In genomic region chr1:183143576-183144315, GRCh38 we compare ENCODE assay signal across 1 cellular context.
TF ChIP-seq lines count a peak whose summit lies in the region.

No MANE protein-coding gene starts in this region.

TF ChIP-seq in GM23338, 12 proteins besides CTCF, POLR2A, EP300 and RAD21 (continued from another document):
- TF ChIP-seq, protein P1, sequence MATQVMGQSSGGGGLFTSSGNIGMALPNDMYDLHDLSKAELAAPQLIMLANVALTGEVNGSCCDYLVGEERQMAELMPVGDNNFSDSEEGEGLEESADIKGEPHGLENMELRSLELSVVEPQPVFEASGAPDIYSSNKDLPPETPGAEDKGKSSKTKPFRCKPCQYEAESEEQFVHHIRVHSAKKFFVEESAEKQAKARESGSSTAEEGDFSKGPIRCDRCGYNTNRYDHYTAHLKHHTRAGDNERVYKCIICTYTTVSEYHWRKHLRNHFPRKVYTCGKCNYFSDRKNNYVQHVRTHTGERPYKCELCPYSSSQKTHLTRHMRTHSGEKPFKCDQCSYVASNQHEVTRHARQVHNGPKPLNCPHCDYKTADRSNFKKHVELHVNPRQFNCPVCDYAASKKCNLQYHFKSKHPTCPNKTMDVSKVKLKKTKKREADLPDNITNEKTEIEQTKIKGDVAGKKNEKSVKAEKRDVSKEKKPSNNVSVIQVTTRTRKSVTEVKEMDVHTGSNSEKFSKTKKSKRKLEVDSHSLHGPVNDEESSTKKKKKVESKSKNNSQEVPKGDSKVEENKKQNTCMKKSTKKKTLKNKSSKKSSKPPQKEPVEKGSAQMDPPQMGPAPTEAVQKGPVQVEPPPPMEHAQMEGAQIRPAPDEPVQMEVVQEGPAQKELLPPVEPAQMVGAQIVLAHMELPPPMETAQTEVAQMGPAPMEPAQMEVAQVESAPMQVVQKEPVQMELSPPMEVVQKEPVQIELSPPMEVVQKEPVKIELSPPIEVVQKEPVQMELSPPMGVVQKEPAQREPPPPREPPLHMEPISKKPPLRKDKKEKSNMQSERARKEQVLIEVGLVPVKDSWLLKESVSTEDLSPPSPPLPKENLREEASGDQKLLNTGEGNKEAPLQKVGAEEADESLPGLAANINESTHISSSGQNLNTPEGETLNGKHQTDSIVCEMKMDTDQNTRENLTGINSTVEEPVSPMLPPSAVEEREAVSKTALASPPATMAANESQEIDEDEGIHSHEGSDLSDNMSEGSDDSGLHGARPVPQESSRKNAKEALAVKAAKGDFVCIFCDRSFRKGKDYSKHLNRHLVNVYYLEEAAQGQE (IDR thresholded peaks at IDR 0.05; ENCODE audit: unreplicated experiment): no peak
- TF ChIP-seq ZNF462 (CRISPR knock-in tag; IDR thresholded peaks at IDR 0.05): no peak
- no peak for TF ChIP-seq ZNF331 (CRISPR knock-in tag; IDR thresholded peaks at IDR 0.05; ENCODE audit: low read depth)
- TF ChIP-seq JUNB (IDR thresholded peaks at IDR 0.05; ENCODE audit: unreplicated experiment): no peak
- TF ChIP-seq NANOG (IDR thresholded peaks at IDR 0.05; ENCODE audit: borderline replicate concordance): no peak
- TF ChIP-seq CREB1 (CRISPR knock-in tag; IDR thresholded peaks at IDR 0.05; ENCODE audit: low read depth): no peak
- no peak for TF ChIP-seq ETS1 (IDR thresholded peaks at IDR 0.05)
